Comparison of ENCODE assay signal across 9 cellular contexts in the genomic region with DNA sequence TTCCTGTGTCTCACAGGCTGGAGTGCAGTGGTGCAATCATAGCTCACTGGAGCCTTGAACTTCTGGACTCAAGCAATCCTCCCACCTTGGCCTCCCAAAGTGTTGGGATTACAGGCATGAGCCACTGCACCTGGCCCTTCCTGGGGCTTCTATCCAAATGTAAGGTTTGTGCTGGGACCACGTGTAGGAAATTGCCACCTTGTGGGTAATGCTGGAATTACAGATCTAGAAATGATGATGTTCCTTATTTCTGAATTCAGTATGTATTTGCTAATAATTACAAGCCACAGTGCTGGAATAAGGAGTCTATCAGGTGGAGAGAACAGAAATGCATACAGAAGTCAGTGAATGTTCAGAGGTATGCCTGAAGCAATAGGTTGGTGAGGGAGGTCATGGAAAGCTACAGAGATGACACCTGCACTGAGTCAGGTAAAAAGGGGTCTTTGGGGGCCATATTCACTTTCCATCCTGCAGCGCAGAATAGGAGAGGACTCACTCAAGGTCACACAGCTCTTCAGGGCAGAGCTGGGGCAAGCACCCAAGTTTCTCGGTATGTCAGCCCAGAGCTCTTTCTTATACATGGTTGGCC. TPM values are rescaled to one million over a fixed set of nuclear protein-coding genes. Genes with fewer than 3 reads are reported as not detected.
A peak's percentile ranks its signal among the peaks of the same experiment; 100 is the strongest.
DNase-seq lines count a peak whose midpoint lies in the region; ATAC-seq and TF ChIP-seq lines count a peak whose summit lies in the region.
"Had no signal": no experiment of that assay in that cellular context is flagged by ENCODE, and none has a peak within 500 bp of the region (broad histone marks: within the 10 kb centered on the region; RNA-seq: fewer than 3 reads in every experiment).

No MANE protein-coding gene starts in this region.

- H3K4me1 ChIP-seq in colonic mucosa, result no peaks in the 10 kb centered on the region
- H3K4me1 ChIP-seq in naive thymus-derived CD4-positive, alpha-beta T cell (ENCODE audit: control insufficient read depth in 2 of 2, insufficient read depth in 2 of 2, low read length in 2 of 2), result no peaks in the 10 kb centered on the region

- H3K36me3 Mint-ChIP-seq in naive thymus-derived CD4-positive, alpha-beta T cell, result no peaks in the 10 kb centered on the region

- no peak overlapping the region for H3K27ac ChIP-seq in colonic mucosa
- H3K27ac ChIP-seq in naive thymus-derived CD4-positive, alpha-beta T cell (ENCODE audit: low read depth, low read length), result no peak overlapping the region

- DNase-seq in AG20443 (ENCODE audit: low spot score) (peak; percentile 43), NCI-H526 treated with DMSO at 0.1 percent for 48 hours (lab: John Stamatoyannopoulos, UW) (peak; percentile 30), colonic mucosa (peak; percentile 13), 8988T (no peak)
- DNase-seq in naive thymus-derived CD4-positive, alpha-beta T cell, result peak in 5 of 9 donors; percentile 12 to 33 (median 15)
- no peak for DNase-seq in effector CD4-positive, alpha-beta T cell

- no peak overlapping the region for H3K27ac Mint-ChIP-seq in naive thymus-derived CD4-positive, alpha-beta T cell

- H3K4me3 Mint-ChIP-seq in naive thymus-derived CD4-positive, alpha-beta T cell, result no peak overlapping the region

- POLR2A ChIA-PET in naive thymus-derived CD4-positive, alpha-beta T cell (lab: Charles Lee), result no interaction called here

- no peaks in the 10 kb centered on the region for H3K9me3 ChIP-seq in colonic mucosa
- no peaks in the 10 kb centered on the region for H3K9me3 ChIP-seq in naive thymus-derived CD4-positive, alpha-beta T cell (ENCODE audit: control insufficient read depth in 2 of 3, low read length in 3 of 3)

- no peak overlapping the region for H3K4me3 ChIP-seq in colonic mucosa
- H3K4me3 ChIP-seq in naive thymus-derived CD4-positive, alpha-beta T cell (ENCODE audit: low read length), result no peak overlapping the region

- peaks cover 4 to 32% (median 20%) of the 10 kb centered on the region in 7 donors for H3K4me1 Mint-ChIP-seq in naive thymus-derived CD4-positive, alpha-beta T cell

- CTCF ChIA-PET in naive thymus-derived CD4-positive, alpha-beta T cell (lab: Charles Lee), result interaction anchor here (1.2 to 2.9 kb wide), 3 partner anchors 22 to 520 kb away, joined by 3 to 10 read pairs (median 3); no protein-coding TSS in a partner anchor

- peak; percentile 56 for ATAC-seq in naive thymus-derived CD4-positive, alpha-beta T cell
- ATAC-seq in HG03139 (IDR thresholded peaks at IDR 0.05; ENCODE audit: unreplicated experiment), result no peak

- no peaks in the 10 kb centered on the region for H3K36me3 ChIP-seq in colonic mucosa
- H3K36me3 ChIP-seq in naive thymus-derived CD4-positive, alpha-beta T cell (ENCODE audit: control insufficient read depth in 2 of 3, insufficient read depth in 3 of 3, low read length in 3 of 3), result no peaks in the 10 kb centered on the region

- H3K27me3 ChIP-seq in colonic mucosa, result no peaks in the 10 kb centered on the region
- H3K27me3 ChIP-seq in naive thymus-derived CD4-positive, alpha-beta T cell (ENCODE audit: control insufficient read depth in 2 of 2, insufficient read depth in 2 of 2, low read length in 2 of 2), result no peaks in the 10 kb centered on the region

- H3K9me3 Mint-ChIP-seq in naive thymus-derived CD4-positive, alpha-beta T cell, result peaks cover 0 to 3% (median 0%) of the 10 kb centered on the region in 11 donors

- peak; percentile 44; the same call in 1 of the 2 replicates for TF ChIP-seq CTCF in GM12874 (IDR thresholded peaks at IDR 0.05; ENCODE audit: insufficient read depth, low read depth, low read length)
- peak; percentile 55 for TF ChIP-seq CTCF in colonic mucosa (IDR thresholded peaks at IDR 0.05)

- intact Hi-C loops in colonic mucosa (cut with DNase I), result no loop called here
- intact Hi-C loops in naive thymus-derived CD4-positive, alpha-beta T cell (cut with micrococcal nuclease), result loop anchor here in 1 of 2 donors (1.0 kb wide), 2 partner anchors 62 to 520 kb away; no protein-coding TSS in a partner anchor

- no peak overlapping the region for H3K9ac ChIP-seq in colonic mucosa (ENCODE audit: low read depth in 2 of 2, low read length in 2 of 2)

- H3K27me3 Mint-ChIP-seq in naive thymus-derived CD4-positive, alpha-beta T cell, result peaks cover 0 to 7% (median 2%) of the 10 kb centered on the region in 5 donors

RNA-seq across cellular contexts. Expression of a gene that starts 8.8 kb away (rescaled TPM):
- total RNA-seq in colonic mucosa, result 1 to 10 TPM in 1 of 2 donors, under 1 TPM in 1; 0.82 to 1.3 TPM
- not detected for total RNA-seq in naive thymus-derived CD4-positive, alpha-beta T cell
- polyA plus RNA-seq in naive thymus-derived CD4-positive, alpha-beta T cell, result not detected
- total RNA-seq: subcutaneous adipose tissue had no signal

RNA-seq across cellular contexts. Expression of a gene that starts 40.5 kb away (rescaled TPM):
- total RNA-seq in colonic mucosa, result 10 to 100 TPM; 58.7 to 89.9 TPM
- total RNA-seq in naive thymus-derived CD4-positive, alpha-beta T cell, result 10 to 100 TPM in 1 of 5 experiments, 1 to 10 TPM in 4; 1.9 to 13.4 (median 3.8) TPM
- polyA plus RNA-seq in naive thymus-derived CD4-positive, alpha-beta T cell, result 10 to 100 TPM in 1 of 2 donors, 1 to 10 TPM in 1; 6.5 to 10.7 TPM

Comparison
In these comparisons a context has a peak if more than half of its experiments do, and no peak if none do; other contexts are left out.
1. DNase-seq: peak in AG20443 (single experiment), NCI-H526 treated with DMSO at 0.1 percent for 48 hours (single experiment), colonic mucosa (single experiment) and naive thymus-derived CD4-positive, alpha-beta T cell (5 of 9); none in 8988T (single experiment) and effector CD4-positive, alpha-beta T cell (single experiment).
2. RNA of a gene that starts 40.5 kb away (total RNA-seq): 58.7 to 89.9 TPM in colonic mucosa; 1.9 to 13.4 TPM in naive thymus-derived CD4-positive, alpha-beta T cell; every median in the first group is over 4 times any median in the second.